In genomic region chr3:185586644-185586964, GRCh38 we compare ENCODE assay signal across 8 cellular contexts. TPM values are rescaled to one million over a fixed set of nuclear protein-coding genes. Genes with fewer than 3 reads are reported as not detected.
DNase-seq lines count a peak whose midpoint lies in the region; ATAC-seq and TF ChIP-seq lines count a peak whose summit lies in the region.

No MANE protein-coding gene starts in this region.

- no peaks in the 10 kb centered on the region for H4K20me1 ChIP-seq in KMS-11 (ENCODE audit: insufficient read depth)

- peak overlapping the region; percentile 94 for H3K4me2 ChIP-seq in KMS-11
- peak overlapping the region; percentile 99 for H3K4me2 ChIP-seq in mesenchymal stem cell (ENCODE audit: low read length, poor library complexity, severe bottlenecking)

- H2AK5ac ChIP-seq in mesenchymal stem cell (ENCODE audit: low read length, severe bottlenecking) = peak overlapping the region; percentile 87

- H3K4me3 ChIP-seq in KMS-11 (IDR thresholded peaks at IDR 0.05; ENCODE audit: insufficient read depth, low read depth, low read length) (peak overlapping the region; percentile 85), mesenchymal stem cell (ENCODE audit: insufficient read depth in 1 of 2, low read depth in 1 of 2, low read length in 2 of 2) (peak overlapping the region; percentile 91 to 100), uterus (peak overlapping the region; percentile 72 to 91)

- H3K27ac Mint-ChIP-seq in brain = peak overlapping the region; percentile 90 to 98 (median 93)

- peak overlapping the region; percentile 87 to 95 (median 89) for H3K4me3 Mint-ChIP-seq in brain

- peak overlapping the region; percentile 95 for H4K8ac ChIP-seq in mesenchymal stem cell (ENCODE audit: low read length)

- intact Hi-C loops in uterus (cut with DNase I; ENCODE audit: low total_unique reads) = no loop called here

- H3K36me3 Mint-ChIP-seq in brain = peaks cover 16% of the 10 kb centered on the region

- H2BK5ac ChIP-seq in mesenchymal stem cell (ENCODE audit: low read depth, low read length, poor library complexity, severe bottlenecking) = peak overlapping the region; percentile 11

- peaks cover 31% of the 10 kb centered on the region for H3K79me2 ChIP-seq in KMS-11 (ENCODE audit: insufficient read depth, low read depth)

- peaks cover 3% of the 10 kb centered on the region for H3K27me3 Mint-ChIP-seq in brain

- H3K36me3 ChIP-seq in KMS-11 (ENCODE audit: insufficient read depth) (no peaks in the 10 kb centered on the region), mesenchymal stem cell (ENCODE audit: control insufficient read depth in 1 of 2, insufficient read depth in 2 of 2, low read depth in 1 of 2, low read length in 2 of 2) (peaks cover 6 to 8% of the 10 kb centered on the region in 2 experiments), uterus (no peaks in the 10 kb centered on the region)

- H3K4me1 Mint-ChIP-seq in brain = peaks cover 52% of the 10 kb centered on the region

- H3K4me1 ChIP-seq in KMS-11 (ENCODE audit: low read depth, poor library complexity, severe bottlenecking) = peaks cover 16% of the 10 kb centered on the region
- peaks cover 5% of the 10 kb centered on the region for H3K4me1 ChIP-seq in mesenchymal stem cell (ENCODE audit: control insufficient read depth, insufficient read depth, low read depth, low read length)
- peaks cover 0 to 6% of the 10 kb centered on the region in 2 donors for H3K4me1 ChIP-seq in uterus

- H3K27me3 ChIP-seq in KMS-11 (ENCODE audit: insufficient read depth, low read depth) (no peaks in the 10 kb centered on the region), mesenchymal stem cell (ENCODE audit: control insufficient read depth in 1 of 2, insufficient read depth in 1 of 2, low read length in 2 of 2) (no peaks in the 10 kb centered on the region), uterus (no peaks in the 10 kb centered on the region)

- H3K14ac ChIP-seq in mesenchymal stem cell (ENCODE audit: low read length in 2 of 2) = no peak overlapping the region

- no peak overlapping the region for H2BK15ac ChIP-seq in mesenchymal stem cell (ENCODE audit: low read depth, poor library complexity, severe bottlenecking)

- peak overlapping the region; percentile 82 for H4K91ac ChIP-seq in mesenchymal stem cell (ENCODE audit: low read length)

- peak overlapping the region in 1 of 2 experiments; percentile 16 for H3K18ac ChIP-seq in mesenchymal stem cell (ENCODE audit: low read depth in 1 of 2, low read length in 2 of 2)

- no peak for ATAC-seq in GM18868 (IDR thresholded peaks at IDR 0.05; ENCODE audit: unreplicated experiment)

- DNase-seq in mesenchymal stem cell (no peak), uterus (no peak), NCI-H2171 treated with DMSO at 0.1 percent for 48 hours (lab: John Stamatoyannopoulos, UW) (no peak)
- DNase-seq in stimulated activated CD4-positive, alpha-beta T cell treated with anti-CD3 and anti-CD28 coated beads, Interleukin-12 subunit alpha, Interleukin-12 subunit beta, amount 100 ng/mL, for 4 hours = no peak

- H3K9me3 Mint-ChIP-seq in brain = peaks cover 0 to 7% (median 0%) of the 10 kb centered on the region in 5 experiments

- TF ChIP-seq CTCF in C4-2B (conservative IDR thresholded peaks at IDR 0.05) = no peak
- TF ChIP-seq CTCF in KMS-11 (conservative IDR thresholded peaks at IDR 0.05; ENCODE audit: low read depth, low read length) = no peak
- no peak for TF ChIP-seq CTCF in brain (conservative IDR thresholded peaks at IDR 0.05)
- no peak for TF ChIP-seq CTCF in uterus (IDR thresholded peaks at IDR 0.05)

- H3K9me3 ChIP-seq in mesenchymal stem cell (ENCODE audit: control insufficient read depth, low read length) = no peaks in the 10 kb centered on the region
- no peaks in the 10 kb centered on the region for H3K9me3 ChIP-seq in uterus

- H2BK12ac ChIP-seq in mesenchymal stem cell (ENCODE audit: low read length in 2 of 2) = no peak overlapping the region

- WGBS in mesenchymal stem cell = 5% methylated on average over 8 of the region's 8 CpGs

- H3K9ac ChIP-seq in KMS-11 (peak overlapping the region; percentile 92), mesenchymal stem cell (ENCODE audit: low read length) (peak overlapping the region; percentile 100)

- H2AFZ ChIP-seq in KMS-11 (ENCODE audit: low read depth) (peak overlapping the region; percentile 93), mesenchymal stem cell (ENCODE audit: low read depth, low read length) (peak overlapping the region; percentile 83)

- no peak overlapping the region for H2BK120ac ChIP-seq in mesenchymal stem cell (ENCODE audit: low read depth, low read length)

- peak overlapping the region; percentile 86 for H3K27ac ChIP-seq in C4-2B
- peak overlapping the region; percentile 85 for H3K27ac ChIP-seq in KMS-11
- peak overlapping the region; percentile 43 for H3K27ac ChIP-seq in mesenchymal stem cell (ENCODE audit: low read length, poor library complexity, severe bottlenecking)
- H3K27ac ChIP-seq in uterus = peak overlapping the region; percentile 94 to 95

- H3K79me1 ChIP-seq in mesenchymal stem cell (replicated peaks; ENCODE audit: low read length, poor library complexity, severe bottlenecking) = peaks cover 12% of the 10 kb centered on the region

- H3K23ac ChIP-seq in mesenchymal stem cell (ENCODE audit: low read length in 2 of 2) = no peak overlapping the region

- no peak for TF ChIP-seq POLR2A in uterus (IDR thresholded peaks at IDR 0.05)

- peak overlapping the region; percentile 40 to 54 for H3K4ac ChIP-seq in mesenchymal stem cell (ENCODE audit: low read depth in 1 of 2, low read length in 2 of 2)

RNA-seq across cellular contexts. Expression of gene SENP2, which starts 0.5 kb away (rescaled TPM):
- polyA plus RNA-seq in brain (ENCODE audit: insufficient read depth, low read depth, low replicate concordance) = 11.2 TPM
- polyA plus RNA-seq in mesenchymal stem cell (2013, experiment 1 of 2) = 24.9 TPM
- 24.3 TPM for polyA plus RNA-seq in mesenchymal stem cell (2013, experiment 2 of 2)
- 10 to 100 TPM in 3 of 4 donors, 1 to 10 TPM in 1; 8.5 to 54.4 (median 49.8) TPM for total RNA-seq in uterus

RNA-seq across cellular contexts. Expression of gene LIPH, which starts 34.2 kb away (rescaled TPM):
- polyA plus RNA-seq in brain (ENCODE audit: insufficient read depth, low read depth, low replicate concordance) = not detected
- 0.01 TPM for polyA plus RNA-seq in mesenchymal stem cell (2013, experiment 1 of 2)
- not detected for polyA plus RNA-seq in mesenchymal stem cell (2013, experiment 2 of 2)
- total RNA-seq in uterus = under 1 TPM in 1 of 4 donors, not detected in 3; 0.07 TPM

Comparison
In these comparisons a context has a peak if more than half of its experiments do, and no peak if none do; other contexts are left out.
1. H3K27ac ChIP-seq: peak in every context shown above with its lines; median percentile 94 in uterus; 86 in C4-2B; 85 in KMS-11; 43 in mesenchymal stem cell.